In genomic region chr6:86706449-86706848, GRCh38 we compare ENCODE assay signal across 12 cellular contexts.
A peak's percentile ranks its signal among the peaks of the same experiment; 100 is the strongest.
DNase-seq lines count a peak whose midpoint lies in the region; ATAC-seq and TF ChIP-seq lines count a peak whose summit lies in the region.
"Had no signal": no experiment of that assay in that cellular context is flagged by ENCODE, and none has a peak within 500 bp of the region (broad histone marks: within the 10 kb centered on the region; RNA-seq: fewer than 3 reads in every experiment).

No MANE protein-coding gene starts in this region.

- no peaks in the 10 kb centered on the region for H3K36me3 Mint-ChIP-seq in neural crest cell (ENCODE audit: low read depth)
- H3K36me3 Mint-ChIP-seq: activated naive CD8-positive, alpha-beta T cell had no signal

- H3K27ac ChIP-seq in OCI-LY3 (ENCODE audit: low read length) = no peak overlapping the region
- H3K27ac ChIP-seq in ascending aorta = no peak overlapping the region

- no peak overlapping the region for H3K27ac Mint-ChIP-seq in neural crest cell (ENCODE audit: unreplicated experiment)
- H3K27ac Mint-ChIP-seq: activated naive CD8-positive, alpha-beta T cell had no signal

- H3K4me1 ChIP-seq in OCI-LY3 (ENCODE audit: low read length) = no peaks in the 10 kb centered on the region
- no peaks in the 10 kb centered on the region for H3K4me1 ChIP-seq in ascending aorta

- TF ChIP-seq CTCF in OCI-LY3 (IDR thresholded peaks at IDR 0.05; ENCODE audit: low read depth, low read length) = peak; percentile 24
- TF ChIP-seq CTCF in neural crest cell (conservative IDR thresholded peaks at IDR 0.05) = peak; percentile 27
- no peak for TF ChIP-seq CTCF in ascending aorta (IDR thresholded peaks at IDR 0.05)

- H3K4me2 ChIP-seq in OCI-LY3 (ENCODE audit: low read length) = no peak overlapping the region

- no peaks in the 10 kb centered on the region for H3K27me3 ChIP-seq in OCI-LY3 (ENCODE audit: low read depth, low read length)
- H3K27me3 ChIP-seq in ascending aorta = no peaks in the 10 kb centered on the region

- no peaks in the 10 kb centered on the region for H3K27me3 Mint-ChIP-seq in neural crest cell (ENCODE audit: low read depth)
- H3K27me3 Mint-ChIP-seq: activated naive CD8-positive, alpha-beta T cell had no signal

- H3K36me3 ChIP-seq in OCI-LY3 (replicated peaks; ENCODE audit: low read depth, low read length) (no peaks in the 10 kb centered on the region), ascending aorta (no peaks in the 10 kb centered on the region)

- no peak overlapping the region for H3K4me3 Mint-ChIP-seq in neural crest cell
- H3K4me3 Mint-ChIP-seq: activated naive CD8-positive, alpha-beta T cell had no signal

- ATAC-seq in GM18867 (IDR thresholded peaks at IDR 0.05; ENCODE audit: unreplicated experiment) (peak; percentile 76), HG02678 (IDR thresholded peaks at IDR 0.05; ENCODE audit: unreplicated experiment) (peak; percentile 50), GM21390 (IDR thresholded peaks at IDR 0.05; ENCODE audit: unreplicated experiment) (no peak)
- ATAC-seq: Panc1 had no signal

- intact Hi-C loops in ascending aorta (cut with DNase I) = no loop called here

- peaks cover 6% of the 10 kb centered on the region for H3K4me1 Mint-ChIP-seq in neural crest cell

- no peak overlapping the region for H3K9ac ChIP-seq in OCI-LY3 (ENCODE audit: low read length)

- no peak overlapping the region for H3K4me3 ChIP-seq in OCI-LY3 (ENCODE audit: low read length)
- no peak overlapping the region for H3K4me3 ChIP-seq in ascending aorta

- H3K9me3 ChIP-seq in OCI-LY3 (ENCODE audit: insufficient read depth, low read length) (no peaks in the 10 kb centered on the region), ascending aorta (no peaks in the 10 kb centered on the region)

- no peak overlapping the region for H2AFZ ChIP-seq in OCI-LY3 (ENCODE audit: low read depth, low read length)

- H3K9me3 Mint-ChIP-seq in neural crest cell = no peaks in the 10 kb centered on the region

- H3K79me2 ChIP-seq in OCI-LY3 (ENCODE audit: low read length) = no peaks in the 10 kb centered on the region

- H4K20me1 ChIP-seq in OCI-LY3 (ENCODE audit: insufficient read depth, low read length) = no peaks in the 10 kb centered on the region

- no peak for DNase-seq in neural crest cell (ENCODE audit: low read depth, low spot score)
- DNase-seq in ascending aorta (ENCODE audit: low spot score in 2 of 2) = no peak
- DNase-seq in GM03348 (ENCODE audit: low spot score) = no peak
- DNase-seq: IMR-90, NCI-H2029, retina had no signal

Comparison
In these comparisons a context has a peak if more than half of its experiments do, and no peak if none do; other contexts are left out.
1. CTCF ChIP-seq: peak in OCI-LY3 (single experiment) and neural crest cell (single experiment); none in ascending aorta (0 of 3).